ENCODE assay signal across 15 cellular contexts in the genomic region with DNA sequence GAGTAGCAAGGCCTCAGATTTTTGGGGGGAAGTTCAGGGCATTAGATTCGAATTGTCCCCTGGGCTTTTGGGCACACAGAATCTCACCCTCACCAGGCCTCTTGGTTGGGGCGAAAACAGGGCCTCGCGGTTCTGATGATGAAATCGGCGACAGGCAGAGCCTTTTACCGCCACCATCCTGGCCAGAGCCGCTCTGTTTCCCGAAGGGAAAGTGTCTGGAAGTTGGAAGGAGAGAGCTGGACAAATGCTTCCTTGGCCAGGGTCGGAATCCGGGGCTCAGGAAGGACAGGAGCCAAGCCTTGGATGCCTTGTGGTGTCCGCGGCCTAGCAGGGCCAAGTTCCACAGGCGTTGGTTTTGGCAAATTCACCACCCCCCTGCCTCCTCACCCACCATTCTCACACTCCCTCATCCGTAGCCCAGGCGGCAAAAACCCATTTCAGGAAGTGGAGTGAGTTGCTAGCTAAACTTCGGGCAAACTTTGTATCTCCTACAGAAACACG. TPM values are rescaled to one million over a fixed set of nuclear protein-coding genes. Genes with fewer than 3 reads are reported as not detected.
DNase-seq lines count a peak whose midpoint lies in the region; ATAC-seq, FAIRE-seq and TF ChIP-seq lines count a peak whose summit lies in the region.
"Had no signal": no experiment of that assay in that cellular context is flagged by ENCODE, and none has a peak within 500 bp of the region (broad histone marks: within the 10 kb centered on the region; RNA-seq: fewer than 3 reads in every experiment).

No MANE protein-coding gene starts in this region.

- in situ Hi-C loops in mammary epithelial cell (cut with MboI; ENCODE audit: low sequenced_read_pairs in 2 of 2), result loop anchor here (10.0 to 25.0 kb wide), 4 partner anchors 334 to 1981 kb away; a partner anchor contains a TSS

- peak overlapping the region; percentile 32 for H2AK5ac ChIP-seq in mesendoderm (ENCODE audit: low read length)

- H3K27ac ChIP-seq in HL-60 (replicated peaks) (no peak overlapping the region), mammary epithelial cell (ENCODE audit: insufficient read depth, low read depth, low read length) (peak overlapping the region; percentile 99), mesendoderm (ENCODE audit: low read depth, low read length) (no peak overlapping the region)
- H3K27ac ChIP-seq: heart right ventricle, pancreas had no signal

- H3K4ac ChIP-seq in mesendoderm (ENCODE audit: low read depth, low read length), result peak overlapping the region; percentile 82

- H3K79me2 ChIP-seq in mammary epithelial cell (ENCODE audit: insufficient read depth, low read length) (peaks cover 67% of the 10 kb centered on the region), mesendoderm (ENCODE audit: control insufficient read depth, insufficient read depth, low read length) (peaks cover 16% of the 10 kb centered on the region)

- no peaks in the 10 kb centered on the region for H4K20me1 ChIP-seq in mammary epithelial cell (ENCODE audit: insufficient read depth, low read length)

- H3K23ac ChIP-seq in mesendoderm (ENCODE audit: low read length), result peak overlapping the region; percentile 91

- H4K5ac ChIP-seq in mesendoderm (ENCODE audit: low read length), result peak overlapping the region; percentile 49

- peaks cover 93% of the 10 kb centered on the region for H3K27me3 ChIP-seq in HL-60 (ENCODE audit: insufficient read depth, poor library complexity, severe bottlenecking)
- H3K27me3 ChIP-seq in mammary epithelial cell (ENCODE audit: insufficient read depth, low read length), result no peaks in the 10 kb centered on the region
- peaks cover 30% of the 10 kb centered on the region for H3K27me3 ChIP-seq in mesendoderm (ENCODE audit: insufficient read depth, low read length, poor library complexity)

- H3K56ac ChIP-seq in mesendoderm (ENCODE audit: low read length), result peak overlapping the region; percentile 91

- DNase-seq in COLO668 (lab: John Stamatoyannopoulos, UW; ENCODE audit: unreplicated experiment) (peak; percentile 28), HL-60 (ENCODE audit: low read depth in 1 of 2, low spot score in 1 of 2) (no peak), mammary epithelial cell (peak; percentile 55), mesendoderm (no peak), RCC 7860 (ENCODE audit: low spot score) (no peak)
- no peak for DNase-seq in stimulated activated CD4-positive, alpha-beta T cell treated with anti-CD3 and anti-CD28 coated beads, Interleukin-2, amount 100 ng/mL, for 24 hours
- DNase-seq: activated CD4-positive, alpha-beta T cell treated with anti-CD3 and anti-CD28 coated beads, Interleukin-2, amount 50 U/mL, for 1 hour; heart right ventricle; NCI-H1105 treated with DMSO at 0.1 percent for 48 hours; NCI-H345; stimulated activated CD4-positive, alpha-beta T cell treated with anti-CD3 and anti-CD28 coated beads, Interleukin-15, amount 100 ng/mL, for 24 hours had no signal

- intact Hi-C loops in mammary epithelial cell (cut with micrococcal nuclease), result loop anchor here (5.0 to 10.0 kb wide), 4 partner anchors 794 to 1884 kb away; no protein-coding TSS in a partner anchor

- no peak for ATAC-seq in GM18519 (IDR thresholded peaks at IDR 0.05; ENCODE audit: low FRiP score, unreplicated experiment)
- ATAC-seq in GM19035 (IDR thresholded peaks at IDR 0.05; ENCODE audit: unreplicated experiment), result no peak
- ATAC-seq: heart right ventricle had no signal

- no peaks in the 10 kb centered on the region for H3K36me3 ChIP-seq in mammary epithelial cell (ENCODE audit: insufficient read depth, low read length)
- no peaks in the 10 kb centered on the region for H3K36me3 ChIP-seq in mesendoderm (ENCODE audit: control insufficient read depth, insufficient read depth, low read length)
- H3K36me3 ChIP-seq: heart right ventricle, pancreas had no signal

- no peak for FAIRE-seq in RCC 7860 (lab: Jason Lieb, UNC)
- FAIRE-seq: pancreas had no signal

- no peak overlapping the region for H2BK15ac ChIP-seq in mesendoderm (replicated peaks; ENCODE audit: low read depth)

- dilution Hi-C loops in mammary epithelial cell (cut with HindIII; ENCODE audit: low sequenced_read_pairs), result no loop called here

- H3K79me1 ChIP-seq in mesendoderm (ENCODE audit: low read length), result no peaks in the 10 kb centered on the region

- no peak overlapping the region for H2AFZ ChIP-seq in mammary epithelial cell (ENCODE audit: low read depth, low read length)

- peak overlapping the region; percentile 47 for H2BK5ac ChIP-seq in mesendoderm (ENCODE audit: low read length)

- peak overlapping the region; percentile 32 for H2BK120ac ChIP-seq in mesendoderm (ENCODE audit: low read depth, low read length)

- peaks cover 29% of the 10 kb centered on the region for H3K4me1 ChIP-seq in mammary epithelial cell (ENCODE audit: insufficient read depth, low read length)
- peaks cover 12% of the 10 kb centered on the region for H3K4me1 ChIP-seq in mesendoderm (ENCODE audit: control insufficient read depth, low read depth, low read length)

- TSS peak; percentile 33 for BruUV-seq in mammary epithelial cell (replicated peaks; lab: Mats Ljungman, UMichigan)

- H3K18ac ChIP-seq in mesendoderm (ENCODE audit: low read length), result peak overlapping the region; percentile 22

- TF ChIP-seq CTCF in HL-60 (IDR thresholded peaks at IDR 0.05; ENCODE audit: insufficient read depth, low read length) (no peak), mammary epithelial cell (conservative IDR thresholded peaks at IDR 0.05 in 1 of 2, IDR thresholded peaks at IDR 0.05 in 1 of 2; ENCODE audit: extremely low read depth in 1 of 2, insufficient read depth in 1 of 2, low read depth in 1 of 2, low read length in 2 of 2) (no peak)

- H3K9me3 ChIP-seq in mammary epithelial cell (replicated peaks; ENCODE audit: insufficient read depth, low read length), result no peaks in the 10 kb centered on the region
- H3K9me3 ChIP-seq: heart right ventricle, pancreas had no signal

- peak overlapping the region; percentile 100 for H3K4me2 ChIP-seq in mammary epithelial cell (ENCODE audit: insufficient read depth, low read depth, low read length)
- H3K4me2 ChIP-seq in mesendoderm (ENCODE audit: low read length), result peak overlapping the region; percentile 95

- H4K8ac ChIP-seq in mesendoderm (ENCODE audit: low read depth, low read length), result no peak overlapping the region

- peak overlapping the region; percentile 27 for H3K4me3 ChIP-seq in HL-60 (replicated peaks; ENCODE audit: insufficient read depth, low read length)
- peak overlapping the region; percentile 53 to 96 (median 84) for H3K4me3 ChIP-seq in mammary epithelial cell (replicated peaks in 1 of 3; ENCODE audit: insufficient read depth in 1 of 3, low read depth in 2 of 3, low read length in 3 of 3)
- peak overlapping the region; percentile 19 for H3K4me3 ChIP-seq in mesendoderm (ENCODE audit: low read length)
- H3K4me3 ChIP-seq: heart right ventricle, lung, pancreas had no signal

- H3K9ac ChIP-seq in mammary epithelial cell (ENCODE audit: insufficient read depth, low read length), result peak overlapping the region; percentile 99
- H3K9ac ChIP-seq in mesendoderm (ENCODE audit: low read length), result peak overlapping the region; percentile 77

- CTCF ChIA-PET in mammary epithelial cell (lab: Charles Lee; ENCODE audit: low non-redundant PET), result interaction anchor here (0.5 kb wide), 1 partner anchor 11 kb away, joined by 5 read pairs; no protein-coding TSS in a partner anchor

- WGBS in mammary epithelial cell (ENCODE audit: low coverage, missing lambda C conversion rate), result 2% methylated on average over 17 of the region's 18 CpGs
- no CpG with 5 or more reads among the region's 18 CpGs for WGBS in mesendoderm (ENCODE audit: extremely low coverage, insufficient coverage, low lambda C conversion rate)

RNA-seq across cellular contexts. Expression of a gene that starts 3.5 kb away (rescaled TPM):
- total RNA-seq in mammary epithelial cell, result 100 to 1,000 TPM in 1 of 2 donors, 10 to 100 TPM in 1; 15.7 to 112 TPM
- 18.8 TPM for polyA plus RNA-seq in mammary epithelial cell
- 31.8 TPM for polyA minus RNA-seq in mammary epithelial cell
- polyA plus RNA-seq in mesendoderm (2013, experiment 1 of 2), result 3.0 TPM
- polyA plus RNA-seq in mesendoderm (2013, experiment 2 of 2), result 2.7 TPM

Comparison
In these comparisons a context has a peak if more than half of its experiments do, and no peak if none do; other contexts are left out.
1. DNase-seq: peak in COLO668 (single experiment) and mammary epithelial cell (single experiment); none in HL-60 (0 of 2), mesendoderm (single experiment), RCC 7860 (single experiment) and stimulated activated CD4-positive, alpha-beta T cell treated with anti-CD3 and anti-CD28 coated beads, Interleukin-2, amount 100 ng/mL, for 24 hours (0 of 2).
2. H3K4me3 ChIP-seq: peak in every context shown above with its lines; median percentile 84 in mammary epithelial cell; 27 in HL-60; 19 in mesendoderm.